Comparison of ENCODE assay signal across 8 cellular contexts in genomic region chr14:45742187-45742586, GRCh38.
"Had no signal": no experiment of that assay in that cellular context is flagged by ENCODE, and none has a peak within 500 bp of the region (broad histone marks: within the 10 kb centered on the region; RNA-seq: fewer than 3 reads in every experiment).

No MANE protein-coding gene starts in this region.

- H3K4me3 ChIP-seq: K562 had no signal

- DNase-seq: IMR-90, KBM-7, KG1 had no signal

- FAIRE-seq: HepG2, HTR-8/SVneo, K562 had no signal

- ATAC-seq: HepG2, K562 had no signal

- H3K9ac ChIP-seq: KMS-11 had no signal

- H3K4me2 ChIP-seq: KMS-11 had no signal

- H3K27ac ChIP-seq: HL-60, KMS-11 had no signal
